Comparison of ENCODE assay signal across 12 cellular contexts in the genomic region with DNA sequence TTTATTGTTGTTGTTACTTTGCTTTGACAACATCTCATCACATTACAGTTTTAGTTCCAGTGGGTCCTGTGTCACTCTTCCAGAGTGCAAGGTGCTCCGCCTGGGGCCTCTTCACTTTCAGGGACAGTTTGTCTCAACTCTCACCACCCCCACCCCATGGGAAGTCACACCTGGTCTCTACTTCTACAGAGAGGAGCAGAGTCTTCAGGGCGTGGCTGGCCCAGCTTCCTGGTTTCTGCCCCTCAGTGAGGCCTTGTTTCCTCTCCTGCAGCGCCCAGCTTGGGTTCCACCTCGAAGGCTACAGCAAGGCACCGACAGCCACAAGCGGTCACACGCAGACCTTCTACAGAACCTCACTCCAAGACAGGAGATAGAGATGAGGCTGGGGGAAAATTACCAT. TPM values are rescaled to one million over a fixed set of nuclear protein-coding genes. Genes with fewer than 3 reads are reported as not detected.
DNase-seq lines count a peak whose midpoint lies in the region; ATAC-seq, FAIRE-seq and TF ChIP-seq lines count a peak whose summit lies in the region.
"Had no signal": no experiment of that assay in that cellular context is flagged by ENCODE, and none has a peak within 500 bp of the region (broad histone marks: within the 10 kb centered on the region; RNA-seq: fewer than 3 reads in every experiment).

No MANE protein-coding gene starts in this region.

- intact Hi-C loops in kidney (cut with DNase I) (no loop called here), sciatic nerve (cut with DNase I) (no loop called here)

- DNase-seq in activated CD4-positive, alpha-beta T cell treated with anti-CD3 and anti-CD28 coated beads, Interleukin-2, amount 10 ng/mL, durations not matched to agents 7 days and 5 days = peak; percentile 31
- peak; percentile 66 for DNase-seq in kidney
- DNase-seq in NAMALWA (ENCODE audit: low spot score) = no peak
- DNase-seq in GM03348 (ENCODE audit: low spot score) = no peak
- no peak for DNase-seq in sciatic nerve (ENCODE audit: low spot score)
- no peak for DNase-seq in endothelial cell (ENCODE audit: low spot score)
- DNase-seq: CD4-positive, alpha-beta T cell; kidney glomerular epithelial cell; NCI-H1048; NCI-H2227 treated with DMSO at 0.1 percent for 48 hours had no signal

- peak; percentile 53 for ATAC-seq in GM18867 (IDR thresholded peaks at IDR 0.05; ENCODE audit: unreplicated experiment)
- no peak for ATAC-seq in sciatic nerve

- H3K27me3 Mint-ChIP-seq in activated CD4-positive, alpha-beta T cell treated with anti-CD3 and anti-CD28 coated beads, Interleukin-2, amount 10 ng/mL, durations not matched to agents 7 days and 5 days = peaks cover 2% of the 10 kb centered on the region
- no peaks in the 10 kb centered on the region for H3K27me3 Mint-ChIP-seq in endothelial cell (ENCODE audit: unreplicated experiment)
- H3K27me3 Mint-ChIP-seq: CD4-positive, alpha-beta T cell had no signal

- no peak overlapping the region for H3K4me3 Mint-ChIP-seq in activated CD4-positive, alpha-beta T cell treated with anti-CD3 and anti-CD28 coated beads, Interleukin-2, amount 10 ng/mL, durations not matched to agents 7 days and 5 days
- H3K4me3 Mint-ChIP-seq in endothelial cell (ENCODE audit: unreplicated experiment) = no peak overlapping the region
- H3K4me3 Mint-ChIP-seq: CD4-positive, alpha-beta T cell had no signal

- H3K27me3 ChIP-seq in BLaER1 treated with 17β-estradiol and CSF1 and Interleukin-3, amounts not matched to agents 10 nM and 100 nM = no peaks in the 10 kb centered on the region

- H3K9me3 ChIP-seq in BLaER1 treated with 17β-estradiol and CSF1 and Interleukin-3, amounts not matched to agents 10 nM and 100 nM (replicated peaks in 1 of 11) = no peaks in the 10 kb centered on the region
- H3K9me3 ChIP-seq in kidney (ENCODE audit: control insufficient read depth in 1 of 2, low read length in 2 of 2) = no peaks in the 10 kb centered on the region

- no peak overlapping the region for H3K4me3 ChIP-seq in BLaER1 treated with 17β-estradiol and CSF1 and Interleukin-3, amounts not matched to agents 10 nM and 100 nM
- no peak overlapping the region for H3K4me3 ChIP-seq in kidney (ENCODE audit: low read length in 2 of 2)

- H3K9me3 Mint-ChIP-seq in activated CD4-positive, alpha-beta T cell treated with anti-CD3 and anti-CD28 coated beads, Interleukin-2, amount 10 ng/mL, durations not matched to agents 7 days and 5 days = no peaks in the 10 kb centered on the region
- H3K9me3 Mint-ChIP-seq in endothelial cell (ENCODE audit: unreplicated experiment) = no peaks in the 10 kb centered on the region
- H3K9me3 Mint-ChIP-seq: CD4-positive, alpha-beta T cell had no signal

- H3K9ac ChIP-seq in BLaER1 treated with 17β-estradiol and CSF1 and Interleukin-3, amounts not matched to agents 10 nM and 100 nM = no peak overlapping the region
- H3K9ac ChIP-seq in kidney (ENCODE audit: low read length in 2 of 2) = no peak overlapping the region

- CTCF ChIA-PET in activated CD4-positive, alpha-beta T cell treated with anti-CD3 and anti-CD28 coated beads, Interleukin-2, amount 10 ng/mL, durations not matched to agents 7 days and 5 days (lab: Charles Lee) = interaction anchor here (1.0 kb wide), 1 partner anchor 26 kb away, joined by 3 read pairs; no protein-coding TSS in a partner anchor

- H3K4me1 ChIP-seq in BLaER1 treated with 17β-estradiol and CSF1 and Interleukin-3, amounts not matched to agents 10 nM and 100 nM = peaks cover 4 to 7% (median 5%) of the 10 kb centered on the region in 10 experiments; a peak in 15 of 20 replicates
- H3K4me1 ChIP-seq in kidney (ENCODE audit: control insufficient read depth in 1 of 2, insufficient read depth in 1 of 2, low read depth in 1 of 2, low read length in 2 of 2) = peaks cover 3 to 4% of the 10 kb centered on the region in 2 donors

- H3K36me3 ChIP-seq in BLaER1 treated with 17β-estradiol and CSF1 and Interleukin-3, amounts not matched to agents 10 nM and 100 nM = no peaks in the 10 kb centered on the region
- H3K36me3 ChIP-seq in kidney (ENCODE audit: control insufficient read depth in 1 of 2, insufficient read depth in 2 of 2, low read length in 2 of 2) = no peaks in the 10 kb centered on the region

- peak overlapping the region; percentile 14 to 51 (median 32); a peak in 14 of 22 replicates for H3K4me2 ChIP-seq in BLaER1 treated with 17β-estradiol and CSF1 and Interleukin-3, amounts not matched to agents 10 nM and 100 nM

- no peaks in the 10 kb centered on the region for H4K20me1 ChIP-seq in BLaER1 treated with 17β-estradiol and CSF1 and Interleukin-3, amounts not matched to agents 10 nM and 100 nM

- peaks cover 5% of the 10 kb centered on the region for H3K36me3 Mint-ChIP-seq in activated CD4-positive, alpha-beta T cell treated with anti-CD3 and anti-CD28 coated beads, Interleukin-2, amount 10 ng/mL, durations not matched to agents 7 days and 5 days (ENCODE audit: low read depth)
- no peaks in the 10 kb centered on the region for H3K36me3 Mint-ChIP-seq in endothelial cell (ENCODE audit: low read depth, unreplicated experiment)

- H3K27ac ChIP-seq in BLaER1 treated with 17β-estradiol and CSF1 and Interleukin-3, amounts not matched to agents 10 nM and 100 nM = no peak overlapping the region
- H3K27ac ChIP-seq in kidney (ENCODE audit: low read depth in 2 of 2, low read length in 2 of 2) = no peak overlapping the region

- no peak for FAIRE-seq in kidney (lab: Jason Lieb, UNC)

- POLR2A ChIA-PET in activated CD4-positive, alpha-beta T cell treated with anti-CD3 and anti-CD28 coated beads, Interleukin-2, amount 10 ng/mL, durations not matched to agents 7 days and 5 days (lab: Charles Lee) = no interaction called here

- TF ChIP-seq CTCF in kidney (IDR thresholded peaks at IDR 0.05; ENCODE audit: borderline replicate concordance, extremely low read depth, insufficient read depth) = no peak
- no peak for TF ChIP-seq CTCF in endothelial cell (IDR thresholded peaks at IDR 0.05; ENCODE audit: unreplicated experiment)

- H3K27ac Mint-ChIP-seq in activated CD4-positive, alpha-beta T cell treated with anti-CD3 and anti-CD28 coated beads, Interleukin-2, amount 10 ng/mL, durations not matched to agents 7 days and 5 days = peak overlapping the region; percentile 83
- no peak overlapping the region for H3K27ac Mint-ChIP-seq in endothelial cell (ENCODE audit: unreplicated experiment)
- H3K27ac Mint-ChIP-seq: CD4-positive, alpha-beta T cell had no signal

- H3K4me1 Mint-ChIP-seq in activated CD4-positive, alpha-beta T cell treated with anti-CD3 and anti-CD28 coated beads, Interleukin-2, amount 10 ng/mL, durations not matched to agents 7 days and 5 days = peaks cover 16% of the 10 kb centered on the region
- peaks cover 4% of the 10 kb centered on the region for H3K4me1 Mint-ChIP-seq in endothelial cell (ENCODE audit: unreplicated experiment)

RNA-seq across cellular contexts. Expression of gene RHOU, which starts 30.3 kb away (rescaled TPM):
- 1 to 10 TPM; 7.9 to 8.4 TPM for total RNA-seq in activated CD4-positive, alpha-beta T cell treated with anti-CD3 and anti-CD28 coated beads, Interleukin-2, amount 10 ng/mL, durations not matched to agents 7 days and 5 days
- total RNA-seq in kidney (22.1 TPM), sciatic nerve (21.8 TPM), endothelial cell (ENCODE audit: unreplicated experiment) (10.2 TPM)
- 4.7 TPM for polyA plus RNA-seq in kidney (ENCODE audit: insufficient read depth, low read depth, low replicate concordance)

Comparison
In these comparisons a context has a peak if more than half of its experiments do, and no peak if none do; other contexts are left out.
1. DNase-seq: peak in activated CD4-positive, alpha-beta T cell treated with anti-CD3 and anti-CD28 coated beads, Interleukin-2, amount 10 ng/mL, durations not matched to agents 7 days and 5 days (single experiment) and kidney (single experiment); none in NAMALWA (single experiment), GM03348 (single experiment), sciatic nerve (single experiment) and endothelial cell (single experiment).